Comparison of ENCODE assay signal across 17 cellular contexts in the genomic region with DNA sequence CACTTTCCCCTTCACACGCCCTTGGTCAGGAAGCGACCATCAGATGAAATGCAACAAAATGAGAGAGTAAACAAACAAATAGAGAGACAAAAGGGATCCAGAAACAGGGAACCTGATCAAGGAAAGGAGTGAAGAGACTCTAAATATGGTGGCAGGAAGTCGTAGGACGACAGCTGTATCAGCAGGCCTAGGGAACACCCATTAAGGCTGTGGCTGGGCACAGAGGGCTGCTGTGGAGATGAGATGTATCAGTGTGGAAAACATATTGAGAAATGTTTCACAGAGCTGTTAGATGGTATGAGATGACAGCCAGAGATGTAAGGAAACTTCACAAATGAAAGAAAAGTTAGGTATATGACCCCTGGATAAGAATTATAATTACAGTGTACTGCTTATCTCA.
"Had no signal": no experiment of that assay in that cellular context is flagged by ENCODE, and none has a peak within 500 bp of the region (broad histone marks: within the 10 kb centered on the region; RNA-seq: fewer than 3 reads in every experiment).

No MANE protein-coding gene starts in this region.

- H3K27ac Mint-ChIP-seq: nephron progenitor cell; T-helper 1 cell treated with Interleukin-12 subunit alpha and Interleukin-12 subunit beta and Interleukin-4 antibody, amounts not matched to agents 30 μg/mL and 1 μg/mL, for 36 hours had no signal

- H3K9me3 ChIP-seq: heart left ventricle, psoas muscle, right lobe of liver, testis had no signal

- H3K9me3 Mint-ChIP-seq: nephron progenitor cell; T-helper 1 cell treated with Interleukin-12 subunit alpha and Interleukin-12 subunit beta and Interleukin-4 antibody, amounts not matched to agents 30 μg/mL and 1 μg/mL, for 36 hours had no signal

- H3K36me3 ChIP-seq: right lobe of liver had no signal

- ATAC-seq: heart left ventricle, left colon, psoas muscle, right lobe of liver, SK-N-SH treated with all-trans-retinoic acid at 6 μM for 48 hours had no signal

- H3K4me3 Mint-ChIP-seq: nephron progenitor cell; T-helper 1 cell treated with Interleukin-12 subunit alpha and Interleukin-12 subunit beta and Interleukin-4 antibody, amounts not matched to agents 30 μg/mL and 1 μg/mL, for 36 hours had no signal

- H3K4me3 ChIP-seq: coronary artery, heart left ventricle, psoas muscle, right lobe of liver, testis had no signal

- DNase-seq: activated CD4-positive, alpha-beta T cell treated with anti-CD3 and anti-CD28 coated beads, Interleukin-2, amount 50 U/mL, for 4 hours; activated effector memory CD4-positive, alpha-beta T cell treated with anti-CD3 and anti-CD28 coated beads, Interleukin-2, amount 50 U/mL, for 16 hours; caudate nucleus; effector memory CD4-positive, alpha-beta T cell; heart left ventricle; left colon; nephron progenitor cell; psoas muscle; right lobe of liver; stimulated activated CD4-positive, alpha-beta T cell treated with anti-CD3 and anti-CD28 coated beads, Interleukin-2, amount 100 ng/mL, for 24 hours; stimulated activated naive CD4-positive, alpha-beta T cell treated with Interleukin-2 at 50 U/mL for 16 hours; testis had no signal

- H3K27me3 ChIP-seq: heart left ventricle, right lobe of liver, testis had no signal

- FAIRE-seq: frontal cortex, urothelium cell line had no signal

- H3K27ac ChIP-seq: coronary artery, heart left ventricle, psoas muscle, right lobe of liver, testis had no signal

- H3K4me1 ChIP-seq: right lobe of liver, testis had no signal
